In genomic region chr1:6249732-6250689, GRCh38 we compare ENCODE assay signal across 1 cellular context.
TF ChIP-seq lines count a peak whose summit lies in the region.

No MANE protein-coding gene starts in this region.

TF ChIP-seq in SK-N-SH treated with all-trans-retinoic acid at 6 μM for 48 hours, 23 proteins besides CTCF, POLR2A, EP300 and RAD21:
- no peak for TF ChIP-seq CSDC2 (CRISPR knock-in tag; IDR thresholded peaks at IDR 0.05)
- TF ChIP-seq ARNTL (CRISPR knock-in tag; IDR thresholded peaks at IDR 0.05; ENCODE audit: borderline replicate concordance, low read depth), result no peak
- no peak for TF ChIP-seq OSR1 (CRISPR knock-in tag; IDR thresholded peaks at IDR 0.05)
- TF ChIP-seq PPARA (CRISPR knock-in tag; IDR thresholded peaks at IDR 0.05; ENCODE audit: borderline replicate concordance), result no peak
- no peak for TF ChIP-seq TOX (CRISPR knock-in tag; IDR thresholded peaks at IDR 0.05; ENCODE audit: borderline replicate concordance)
- no peak for TF ChIP-seq ZNF565 (CRISPR knock-in tag; conservative IDR thresholded peaks at IDR 0.05; ENCODE audit: low read depth)
- TF ChIP-seq ZFP30 (CRISPR knock-in tag; IDR thresholded peaks at IDR 0.05), result no peak
- no peak for TF ChIP-seq GLIS3 (CRISPR knock-in tag; IDR thresholded peaks at IDR 0.05)
- TF ChIP-seq ESRRG (CRISPR knock-in tag; IDR thresholded peaks at IDR 0.05), result no peak
- no peak for TF ChIP-seq ZNF70 (CRISPR knock-in tag; IDR thresholded peaks at IDR 0.05)
- no peak for TF ChIP-seq TSHZ2 (CRISPR knock-in tag; IDR thresholded peaks at IDR 0.05)
- TF ChIP-seq ZC3H10 (CRISPR knock-in tag; IDR thresholded peaks at IDR 0.05), result no peak
- TF ChIP-seq PATZ1 (CRISPR knock-in tag; IDR thresholded peaks at IDR 0.05; ENCODE audit: borderline replicate concordance), result no peak
